1 cellular context compared by ENCODE assay signal in the genomic region with DNA sequence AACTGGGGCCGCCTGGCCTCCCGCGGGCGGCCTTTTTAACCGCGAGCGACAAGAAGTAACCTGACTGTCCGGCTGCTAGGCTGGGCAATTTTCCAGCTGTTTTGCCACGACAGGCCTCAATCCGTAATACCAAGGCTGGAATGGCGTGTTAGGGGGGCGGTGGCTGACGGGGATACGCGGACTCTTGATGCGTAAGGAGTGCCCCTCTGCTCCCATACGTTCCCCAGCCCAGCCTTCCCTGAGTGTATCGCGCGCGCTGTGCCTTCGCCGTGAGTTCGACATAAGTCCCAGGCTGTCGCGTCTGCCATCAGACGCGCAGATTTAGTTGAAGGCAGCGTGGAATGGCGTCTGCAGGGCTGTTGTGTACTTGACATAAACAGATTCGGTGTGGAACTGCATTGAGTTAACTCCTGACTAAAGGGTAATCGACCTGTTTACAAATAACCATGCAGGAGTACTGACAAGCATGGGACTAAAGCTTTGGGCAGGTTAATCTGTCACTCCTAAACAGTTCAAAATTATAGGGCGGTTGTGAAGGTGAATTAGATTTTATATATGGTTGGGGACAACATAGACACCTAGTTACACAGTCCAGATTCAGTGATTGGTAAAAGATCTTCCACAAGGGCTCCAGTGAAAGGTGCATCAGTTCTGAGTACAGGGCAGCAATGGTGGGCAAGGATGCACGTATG.
TF ChIP-seq lines count a peak whose summit lies in the region.

No MANE protein-coding gene starts in this region.

TF ChIP-seq in HepG2, 621 proteins besides CTCF, POLR2A, EP300 and RAD21 (continued from another document and continues in another):
- no peak for TF ChIP-seq ZNF616 (CRISPR knock-in tag; IDR thresholded peaks at IDR 0.05; ENCODE audit: low read depth)
- TF ChIP-seq, protein P1, sequence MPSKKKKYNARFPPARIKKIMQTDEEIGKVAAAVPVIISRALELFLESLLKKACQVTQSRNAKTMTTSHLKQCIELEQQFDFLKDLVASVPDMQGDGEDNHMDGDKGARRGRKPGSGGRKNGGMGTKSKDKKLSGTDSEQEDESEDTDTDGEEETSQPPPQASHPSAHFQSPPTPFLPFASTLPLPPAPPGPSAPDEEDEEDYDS (CRISPR knock-in tag; IDR thresholded peaks at IDR 0.05), result no peak
- TF ChIP-seq RBFOX2 (IDR thresholded peaks at IDR 0.05; ENCODE audit: low read depth, low read length), result peak; percentile 12; the same call in 1 of the 2 replicates
- TF ChIP-seq TAF1 (CRISPR knock-in tag; IDR thresholded peaks at IDR 0.05), result no peak; the same call in 1 of the 2 replicates
- no peak; the same call in 1 of the 2 replicates for TF ChIP-seq FOXO4 (CRISPR knock-in tag; conservative IDR thresholded peaks at IDR 0.05)
- peak in 1 of 2 experiments; percentile 69; a peak in 1 of 4 replicates for TF ChIP-seq KLF16 (CRISPR knock-in tag; IDR thresholded peaks at IDR 0.05)
- TF ChIP-seq NFYB (CRISPR knock-in tag; IDR thresholded peaks at IDR 0.05), result no peak
- no peak for TF ChIP-seq ISX (CRISPR knock-in tag; conservative IDR thresholded peaks at IDR 0.05)
- no peak for TF ChIP-seq TFDP1 (CRISPR knock-in tag; IDR thresholded peaks at IDR 0.05; ENCODE audit: borderline replicate concordance)
- no peak for TF ChIP-seq ZNF180 (CRISPR knock-in tag; IDR thresholded peaks at IDR 0.05; ENCODE audit: borderline replicate concordance, low read depth)
- TF ChIP-seq MED1 (CRISPR knock-in tag; IDR thresholded peaks at IDR 0.05), result peak; percentile 6
- no peak for TF ChIP-seq ATF6 (CRISPR knock-in tag; conservative IDR thresholded peaks at IDR 0.05)
- no peak; the same call in 1 of the 2 replicates for TF ChIP-seq CSRNP1 (CRISPR knock-in tag; IDR thresholded peaks at IDR 0.05)
- no peak for TF ChIP-seq SRSF1 (optimal IDR thresholded peaks at IDR 0.05; ENCODE audit: low read depth, low read length)
- no peak for TF ChIP-seq ZNF512B (CRISPR knock-in tag; IDR thresholded peaks at IDR 0.05; ENCODE audit: borderline replicate concordance)
- TF ChIP-seq MAFG (CRISPR knock-in tag; IDR thresholded peaks at IDR 0.05), result no peak
- 0 out of 2 replicates have a peak, but pooled peaks have one; percentile 91 for TF ChIP-seq ZNF550 (CRISPR knock-in tag; IDR thresholded peaks at IDR 0.05; ENCODE audit: borderline replicate concordance)
- no peak for TF ChIP-seq PPARG (CRISPR knock-in tag; conservative IDR thresholded peaks at IDR 0.05)
- TF ChIP-seq ZNF367 (CRISPR knock-in tag; IDR thresholded peaks at IDR 0.05; ENCODE audit: borderline replicate concordance), result no peak
- TF ChIP-seq, protein P2, sequence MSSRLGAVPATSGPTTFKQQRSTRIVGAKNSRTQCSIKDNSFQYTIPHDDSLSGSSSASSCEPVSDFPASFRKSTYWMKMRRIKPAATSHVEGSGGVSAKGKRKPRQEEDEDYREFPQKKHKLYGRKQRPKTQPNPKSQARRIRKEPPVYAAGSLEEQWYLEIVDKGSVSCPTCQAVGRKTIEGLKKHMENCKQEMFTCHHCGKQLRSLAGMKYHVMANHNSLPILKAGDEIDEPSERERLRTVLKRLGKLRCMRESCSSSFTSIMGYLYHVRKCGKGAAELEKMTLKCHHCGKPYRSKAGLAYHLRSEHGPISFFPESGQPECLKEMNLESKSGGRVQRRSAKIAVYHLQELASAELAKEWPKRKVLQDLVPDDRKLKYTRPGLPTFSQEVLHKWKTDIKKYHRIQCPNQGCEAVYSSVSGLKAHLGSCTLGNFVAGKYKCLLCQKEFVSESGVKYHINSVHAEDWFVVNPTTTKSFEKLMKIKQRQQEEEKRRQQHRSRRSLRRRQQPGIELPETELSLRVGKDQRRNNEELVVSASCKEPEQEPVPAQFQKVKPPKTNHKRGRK (CRISPR knock-in tag; IDR thresholded peaks at IDR 0.05), result peak; percentile 56; the same call in 1 of the 2 replicates
- no peak for TF ChIP-seq ADNP (CRISPR knock-in tag; IDR thresholded peaks at IDR 0.05)
- TF ChIP-seq TOPORS (CRISPR knock-in tag; IDR thresholded peaks at IDR 0.05), result no peak; the same call in 1 of the 2 replicates
- TF ChIP-seq ZNF674 (CRISPR knock-in tag; IDR thresholded peaks at IDR 0.05; ENCODE audit: low read depth), result 0 out of 2 replicates have a peak, but pooled peaks have one; percentile 4
- TF ChIP-seq, protein P3, sequence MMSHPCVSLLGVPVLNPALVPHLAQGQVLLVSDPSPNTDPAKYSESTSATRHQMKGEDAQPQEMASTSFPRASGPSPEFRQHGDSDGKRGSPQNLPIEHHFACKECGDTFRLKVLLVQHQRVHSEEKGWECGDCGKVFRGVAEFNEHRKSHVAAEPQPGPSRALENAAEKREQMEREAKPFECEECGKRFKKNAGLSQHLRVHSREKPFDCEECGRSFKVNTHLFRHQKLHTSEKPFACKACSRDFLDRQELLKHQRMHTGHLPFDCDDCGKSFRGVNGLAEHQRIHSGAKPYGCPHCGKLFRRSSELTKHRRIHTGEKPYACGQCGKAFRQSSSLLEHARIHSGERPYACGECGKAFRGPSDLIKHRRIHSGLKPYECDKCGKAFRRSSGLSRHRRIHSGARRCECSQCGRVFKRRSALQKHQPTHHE (CRISPR knock-in tag; IDR thresholded peaks at IDR 0.05; ENCODE audit: borderline replicate concordance), result no peak
- no peak for TF ChIP-seq ARNTL (CRISPR knock-in tag; IDR thresholded peaks at IDR 0.05)
- no peak for TF ChIP-seq RERE (CRISPR knock-in tag; IDR thresholded peaks at IDR 0.05; ENCODE audit: low read depth)
- no peak for TF ChIP-seq ZNF383 (CRISPR knock-in tag; IDR thresholded peaks at IDR 0.05; ENCODE audit: borderline replicate concordance)
- TF ChIP-seq SIX1 (CRISPR knock-in tag; IDR thresholded peaks at IDR 0.05; ENCODE audit: borderline replicate concordance), result no peak
- TF ChIP-seq, protein P4, sequence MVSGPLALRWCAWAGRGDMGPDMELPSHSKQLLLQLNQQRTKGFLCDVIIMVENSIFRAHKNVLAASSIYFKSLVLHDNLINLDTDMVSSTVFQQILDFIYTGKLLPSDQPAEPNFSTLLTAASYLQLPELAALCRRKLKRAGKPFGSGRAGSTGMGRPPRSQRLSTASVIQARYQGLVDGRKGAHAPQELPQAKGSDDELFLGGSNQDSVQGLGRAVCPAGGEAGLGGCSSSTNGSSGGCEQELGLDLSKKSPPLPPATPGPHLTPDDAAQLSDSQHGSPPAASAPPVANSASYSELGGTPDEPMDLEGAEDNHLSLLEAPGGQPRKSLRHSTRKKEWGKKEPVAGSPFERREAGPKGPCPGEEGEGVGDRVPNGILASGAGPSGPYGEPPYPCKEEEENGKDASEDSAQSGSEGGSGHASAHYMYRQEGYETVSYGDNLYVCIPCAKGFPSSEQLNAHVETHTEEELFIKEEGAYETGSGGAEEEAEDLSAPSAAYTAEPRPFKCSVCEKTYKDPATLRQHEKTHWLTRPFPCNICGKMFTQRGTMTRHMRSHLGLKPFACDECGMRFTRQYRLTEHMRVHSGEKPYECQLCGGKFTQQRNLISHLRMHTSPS (CRISPR knock-in tag; IDR thresholded peaks at IDR 0.05; ENCODE audit: low read depth), result no peak
- no peak for TF ChIP-seq TBP (CRISPR knock-in tag; IDR thresholded peaks at IDR 0.05)
